Comparison of ENCODE assay signal across 2 cellular contexts in the genomic region with DNA sequence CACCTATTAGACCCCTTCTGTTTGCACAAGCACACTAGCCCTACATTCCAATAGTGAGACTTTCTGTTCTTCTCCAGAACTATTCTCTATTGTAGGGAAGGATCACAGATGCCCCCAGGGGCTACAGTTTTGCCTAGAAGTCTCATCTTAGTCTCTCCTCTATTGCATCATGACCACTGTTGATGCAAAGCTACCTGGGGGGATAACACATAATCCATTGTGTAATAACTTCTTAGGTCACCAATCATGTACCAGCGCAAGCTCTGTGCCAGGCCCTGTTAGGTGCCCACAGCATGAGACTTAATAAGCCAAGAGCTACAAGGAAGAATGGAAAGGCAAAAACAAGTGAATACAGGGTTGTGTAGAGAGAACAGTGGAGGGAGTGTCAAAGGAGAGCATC.
A peak's percentile ranks its signal among the peaks of the same experiment; 100 is the strongest.
TF ChIP-seq lines count a peak whose summit lies in the region.

No MANE protein-coding gene starts in this region.

TF ChIP-seq in IMR-90, 13 proteins besides CTCF, POLR2A, EP300 and RAD21:
- no peak for TF ChIP-seq FOS (IDR thresholded peaks at IDR 0.05; ENCODE audit: low read depth, low read length)
- no peak for TF ChIP-seq MXI1 (IDR thresholded peaks at IDR 0.05; ENCODE audit: borderline replicate concordance, low read depth, low read length)
- peak; percentile 44 for TF ChIP-seq CEBPB (IDR thresholded peaks at IDR 0.05; ENCODE audit: low read depth, low read length)
- no peak for TF ChIP-seq CHD1 (IDR thresholded peaks at IDR 0.05; ENCODE audit: low read depth, low read length)
- TF ChIP-seq SMC3 (IDR thresholded peaks at IDR 0.05; ENCODE audit: low read depth, low read length): no peak
- no peak for TF ChIP-seq BHLHE40 (IDR thresholded peaks at IDR 0.05; ENCODE audit: low read depth, low read length)
- TF ChIP-seq, protein P1, sequence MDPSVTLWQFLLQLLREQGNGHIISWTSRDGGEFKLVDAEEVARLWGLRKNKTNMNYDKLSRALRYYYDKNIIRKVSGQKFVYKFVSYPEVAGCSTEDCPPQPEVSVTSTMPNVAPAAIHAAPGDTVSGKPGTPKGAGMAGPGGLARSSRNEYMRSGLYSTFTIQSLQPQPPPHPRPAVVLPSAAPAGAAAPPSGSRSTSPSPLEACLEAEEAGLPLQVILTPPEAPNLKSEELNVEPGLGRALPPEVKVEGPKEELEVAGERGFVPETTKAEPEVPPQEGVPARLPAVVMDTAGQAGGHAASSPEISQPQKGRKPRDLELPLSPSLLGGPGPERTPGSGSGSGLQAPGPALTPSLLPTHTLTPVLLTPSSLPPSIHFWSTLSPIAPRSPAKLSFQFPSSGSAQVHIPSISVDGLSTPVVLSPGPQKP (IDR thresholded peaks at IDR 0.05; ENCODE audit: borderline replicate concordance, low read depth, low read length): no peak
- TF ChIP-seq MAZ (IDR thresholded peaks at IDR 0.05; ENCODE audit: borderline replicate concordance, low read depth, low read length): no peak

TF ChIP-seq in K562, 482 proteins besides CTCF, POLR2A, EP300 and RAD21:
- TF ChIP-seq FOXO4 (CRISPR knock-in tag; IDR thresholded peaks at IDR 0.05) (no peak), CEBPG (CRISPR knock-in tag; IDR thresholded peaks at IDR 0.05) (0 out of 2 replicates have a peak, but pooled peaks have one; percentile 17), CEBPG (tag; conservative IDR thresholded peaks at IDR 0.05 in 1 of 2, IDR thresholded peaks at IDR 0.05 in 1 of 2) (peak; percentile 46 to 71; a peak in 2 of 4 replicates), CEBPB (tag; IDR thresholded peaks at IDR 0.05) (peak; percentile 65; the same call in 1 of the 2 replicates)
TF ChIP-seq in K562: peak in this region for 2.
